In the genomic region with DNA sequence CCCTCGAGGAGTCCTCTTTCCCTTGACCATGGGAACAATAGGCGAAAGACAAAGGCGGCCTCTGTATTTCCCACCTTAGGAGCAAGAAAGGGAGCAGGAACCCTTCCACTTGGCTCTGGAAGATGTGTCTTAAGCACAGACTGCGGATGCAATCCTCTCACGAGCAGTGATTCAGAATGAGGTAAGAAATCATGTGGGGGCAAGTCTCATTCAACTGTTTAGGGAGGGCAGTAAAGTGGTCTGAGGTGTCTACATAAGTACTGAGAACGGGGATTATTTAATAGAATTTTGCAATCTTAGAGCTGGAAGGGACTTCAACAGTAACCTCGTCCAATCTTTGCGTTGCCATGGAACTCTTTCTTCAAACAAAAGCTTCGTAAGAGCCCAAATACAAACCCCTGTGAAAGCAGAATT, we compare ENCODE assay signal across 9 cellular contexts. TPM values are rescaled to one million over a fixed set of nuclear protein-coding genes. Genes with fewer than 3 reads are reported as not detected.
DNase-seq lines count a peak whose midpoint lies in the region; ATAC-seq and TF ChIP-seq lines count a peak whose summit lies in the region.
"Had no signal": no experiment of that assay in that cellular context is flagged by ENCODE, and none has a peak within 500 bp of the region (broad histone marks: within the 10 kb centered on the region; RNA-seq: fewer than 3 reads in every experiment).

No MANE protein-coding gene starts in this region.

- ATAC-seq in left ventricle myocardium superior, result no peak
- ATAC-seq: activated CD8-positive, alpha-beta memory T cell treated with anti-CD3 and anti-CD28 coated beads, Interleukin-2, amount 10 ng/mL, durations not matched to agents 7 days and 5 days had no signal

- peaks cover 0 to 26% of the 10 kb centered on the region in 2 donors for H3K4me1 ChIP-seq in right atrium auricular region

- H3K4me3 ChIP-seq in right atrium auricular region (no peak overlapping the region), choroid plexus epithelial cell (ENCODE audit: low read depth, low read length) (no peak overlapping the region)

- H3K36me3 ChIP-seq in right atrium auricular region, result no peaks in the 10 kb centered on the region

- H3K27me3 ChIP-seq in right atrium auricular region, result no peaks in the 10 kb centered on the region

- peak overlapping the region; percentile 23 to 97 for H3K27ac ChIP-seq in right atrium auricular region

- DNase-seq in right atrium auricular region (ENCODE audit: low spot score), result no peak
- DNase-seq in left ventricle myocardium superior, result no peak
- DNase-seq in choroid plexus epithelial cell (ENCODE audit: low read depth), result peak; percentile 88
- DNase-seq in medulla oblongata (ENCODE audit: extremely low spot score), result peak; percentile 27
- DNase-seq in T-helper 2 cell, result no peak
- DNase-seq in activated naive CD4-positive, alpha-beta T cell treated with Interleukin-2 at 50 U/mL for 16 hours, result no peak
- no peak for DNase-seq in NCI-H2081 treated with DMSO at 0.1 percent for 48 hours (lab: John Stamatoyannopoulos, UW)
- no peak for DNase-seq in Kasumi-1 (lab: John Stamatoyannopoulos, UW)

- TF ChIP-seq CTCF in right atrium auricular region (IDR thresholded peaks at IDR 0.05) (no peak), choroid plexus epithelial cell (conservative IDR thresholded peaks at IDR 0.05; ENCODE audit: low read depth, low read length) (no peak)

- intact Hi-C loops in left ventricle myocardium superior (cut with micrococcal nuclease), result loop anchor here (5.0 kb wide), 1 partner anchor 279 kb away; no protein-coding TSS in a partner anchor

- no peaks in the 10 kb centered on the region for H3K9me3 ChIP-seq in right atrium auricular region

RNA-seq across cellular contexts. Expression of gene DYRK3, which starts 1.6 kb away (rescaled TPM):
- 10 to 100 TPM; 16.5 to 20.6 TPM for total RNA-seq in right atrium auricular region
- 22.2 TPM for total RNA-seq in left ventricle myocardium superior

RNA-seq across cellular contexts. Expression of gene EIF2D, which starts 21.4 kb away (rescaled TPM):
- total RNA-seq in right atrium auricular region (10 to 100 TPM; 21.7 to 30.4 TPM), left ventricle myocardium superior (26.4 TPM)

RNA-seq across cellular contexts. Expression of gene MAPKAPK2, which starts 51.0 kb away (rescaled TPM):
- 100 to 1,000 TPM; 136 to 158 TPM for total RNA-seq in right atrium auricular region
- 228 TPM for total RNA-seq in left ventricle myocardium superior

Comparison
In these comparisons a context has a peak if more than half of its experiments do, and no peak if none do; other contexts are left out.
1. DNase-seq: peak in choroid plexus epithelial cell (single experiment) and medulla oblongata (single experiment); none in right atrium auricular region (single experiment), left ventricle myocardium superior (single experiment), T-helper 2 cell (0 of 5), activated naive CD4-positive, alpha-beta T cell treated with Interleukin-2 at 50 U/mL for 16 hours (single experiment), NCI-H2081 treated with DMSO at 0.1 percent for 48 hours (single experiment) and Kasumi-1 (0 of 2).